Comparison of ENCODE assay signal across 10 cellular contexts in the genomic region with DNA sequence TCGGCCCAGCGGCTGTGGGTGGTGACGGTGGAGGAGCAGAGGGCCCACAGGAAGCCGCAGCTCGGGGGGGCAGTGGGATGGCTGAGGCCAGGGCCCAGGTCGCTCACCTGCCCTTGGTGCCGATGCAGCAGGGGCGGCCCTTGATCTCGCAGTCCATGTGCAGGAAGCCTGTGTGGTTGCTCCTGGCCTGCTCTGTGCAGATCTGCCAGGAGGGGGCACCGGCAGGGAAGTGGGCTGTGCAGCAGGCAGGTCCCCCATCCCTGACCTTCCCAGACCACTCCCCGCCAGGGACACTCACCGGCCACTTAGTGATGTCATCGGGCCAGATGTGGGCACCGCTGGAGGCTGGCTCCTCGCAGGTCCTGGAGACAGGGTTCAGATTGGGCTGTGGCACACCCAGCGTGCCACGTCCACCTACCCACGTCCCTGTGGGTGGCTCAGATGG. TPM values are rescaled to one million over a fixed set of nuclear protein-coding genes. Genes with fewer than 3 reads are reported as not detected.
DNase-seq lines count a peak whose midpoint lies in the region; ATAC-seq, FAIRE-seq and TF ChIP-seq lines count a peak whose summit lies in the region.
"Had no signal": no experiment of that assay in that cellular context is flagged by ENCODE, and none has a peak within 500 bp of the region (broad histone marks: within the 10 kb centered on the region; RNA-seq: fewer than 3 reads in every experiment).

No MANE protein-coding gene starts in this region.

- H3K4me2 ChIP-seq in GM23338 = no peak overlapping the region
- no peak overlapping the region for H3K4me2 ChIP-seq in K562 (ENCODE audit: insufficient read depth, low read length)

- POLR2A ChIA-PET in K562 (lab: Yijun Ruan, JAX) = interaction anchor here (0.7 to 0.9 kb wide), 3 partner anchors 17 to 39 kb away, joined by 3 to 4 read pairs (median 4); no protein-coding TSS in a partner anchor

- BruUV-seq in K562 (replicated peaks; lab: Mats Ljungman, UMichigan) = no TSS peak

- no peaks in the 10 kb centered on the region for H3K9me2 ChIP-seq in GM23338 (ENCODE audit: insufficient read depth)

- DNase-seq in D341Med (ENCODE audit: low spot score) = peak; percentile 73
- peak; percentile 81 for DNase-seq in GM23338 (ENCODE audit: low spot score)
- peak in 2 of 4 experiments; percentile 63 to 67 for DNase-seq in K562 (ENCODE audit: extremely low read depth in 1 of 4, low spot score in 3 of 4)
- no peak for DNase-seq in naive B cell
- no peak for DNase-seq in germinal center (ENCODE audit: low spot score)
- DNase-seq in NCI-H524 (lab: John Stamatoyannopoulos, UW) = no peak
- no peak for DNase-seq in SKM-1 treated with dmso at 0.1 percent for 144 hours (lab: John Stamatoyannopoulos, UW; ENCODE audit: unreplicated experiment)
- DNase-seq: activated T-cell treated with anti-CD3 and anti-CD28 coated beads, Interleukin-2, amount 50 U/mL, for 24 hours; NCI-H1436 had no signal

- H3K9ac ChIP-seq in K562 (ENCODE audit: insufficient read depth in 1 of 2, low read depth in 2 of 2, low read length in 2 of 2) = peak overlapping the region in 1 of 2 experiments; percentile 74; a peak in 1 of 4 replicates

- no peaks in the 10 kb centered on the region for H4K20me1 ChIP-seq in GM23338 (replicated peaks; ENCODE audit: insufficient read depth)
- H4K20me1 ChIP-seq in K562 (replicated peaks; ENCODE audit: control insufficient read depth, insufficient read depth, low read length) = peaks cover 5% of the 10 kb centered on the region; the same call in 1 of the 2 replicates

- FAIRE-seq in K562 (lab: Jason Lieb, UNC) = no peak

- intact Hi-C loops in K562 (cut with micrococcal nuclease) = no loop called here

- H3K9me3 Mint-ChIP-seq in GM23338 = no peaks in the 10 kb centered on the region; the same call in 1 of the 3 replicates
- H3K9me3 Mint-ChIP-seq in naive B cell = no peaks in the 10 kb centered on the region
- H3K9me3 Mint-ChIP-seq: activated T-cell treated with anti-CD3 and anti-CD28 coated beads, Interleukin-2, amount 50 U/mL, for 24 hours had no signal

- H3K27me3 ChIP-seq in GM23338 (ENCODE audit: insufficient read depth) = no peaks in the 10 kb centered on the region
- H3K27me3 ChIP-seq in K562 (ENCODE audit: control insufficient read depth in 2 of 2, insufficient read depth in 2 of 2, low read length in 2 of 2) = peaks cover 10 to 66% of the 10 kb centered on the region in 2 experiments; a peak in 4 of 5 replicates

- CTCF ChIA-PET in K562 (lab: Yijun Ruan, JAX; ENCODE audit: low intra/inter-chr PET ratio) = no interaction called here

- H3K4me1 ChIP-seq in GM23338 (ENCODE audit: insufficient read depth) (no peaks in the 10 kb centered on the region), K562 (replicated peaks in 1 of 2; ENCODE audit: control insufficient read depth in 2 of 2, insufficient read depth in 2 of 2, low read length in 2 of 2) (peaks cover 0 to 58% of the 10 kb centered on the region in 2 experiments; a peak in 2 of 5 replicates)

- no peaks in the 10 kb centered on the region for H3F3A ChIP-seq in GM23338 (replicated peaks; ENCODE audit: low read depth)

- TF ChIP-seq EP300 in K562 (IDR thresholded peaks at IDR 0.05; ENCODE audit: low read length) = no peak

- H3K9me1 ChIP-seq in K562 (ENCODE audit: control insufficient read depth, insufficient read depth, low read length) = peaks cover 2% of the 10 kb centered on the region

- H3K4me3 ChIP-seq in GM23338 (no peak overlapping the region), K562 (no peak overlapping the region)
- H3K4me3 ChIP-seq: SK-N-MC had no signal

- TF ChIP-seq POLR2A in K562 (conservative IDR thresholded peaks at IDR 0.05) = no peak

- TF ChIP-seq RAD21 in K562 (CRISPR knock-in tag; conservative IDR thresholded peaks at IDR 0.05 in 1 of 2, IDR thresholded peaks at IDR 0.05 in 1 of 2) = no peak; a peak in 1 of 4 replicates

- TF ChIP-seq CTCF in GM23338 (conservative IDR thresholded peaks at IDR 0.05; ENCODE audit: low read depth in 2 of 2) = peak; percentile 42 to 76
- TF ChIP-seq CTCF in K562 (IDR thresholded peaks at IDR 0.05 in 2 of 3, conservative IDR thresholded peaks at IDR 0.05 in 1 of 3; ENCODE audit: insufficient read depth in 2 of 3, low read depth in 1 of 3, low read length in 3 of 3) = peak; percentile 34 to 41 (median 39); a peak in 5 of 6 replicates

- H3K79me2 ChIP-seq in GM23338 (replicated peaks; ENCODE audit: insufficient read depth) (no peaks in the 10 kb centered on the region), K562 (ENCODE audit: control insufficient read depth, insufficient read depth, low read length) (no peaks in the 10 kb centered on the region)

- WGBS in K562 (ENCODE audit: insufficient coverage, low coverage, missing lambda C conversion rate) = 26% methylated on average over 17 of the region's 18 CpGs

- H3K4me3 Mint-ChIP-seq in GM23338 (no peak overlapping the region), naive B cell (peak overlapping the region in 1 of 8 donors; percentile 49)
- H3K4me3 Mint-ChIP-seq: activated T-cell treated with anti-CD3 and anti-CD28 coated beads, Interleukin-2, amount 50 U/mL, for 24 hours had no signal

- H3K27ac Mint-ChIP-seq in GM23338 = no peak overlapping the region
- H3K27ac Mint-ChIP-seq in naive B cell = peak overlapping the region in 2 of 6 donors; percentile 15 to 57
- H3K27ac Mint-ChIP-seq: activated T-cell treated with anti-CD3 and anti-CD28 coated beads, Interleukin-2, amount 50 U/mL, for 24 hours had no signal

- in situ Hi-C loops in K562 (cut with MboI) = no loop called here

- H3K27ac ChIP-seq in GM23338 (ENCODE audit: low read depth) (no peak overlapping the region), K562 (ENCODE audit: extremely low read depth, low read depth, low read length) (no peak overlapping the region)
- H3K27ac ChIP-seq: SK-N-MC had no signal

- peaks cover 7% of the 10 kb centered on the region; the same call in 1 of the 3 replicates for H3K36me3 Mint-ChIP-seq in GM23338 (ENCODE audit: low read depth)
- H3K36me3 Mint-ChIP-seq in naive B cell = peaks cover 5 to 34% of the 10 kb centered on the region in 2 donors

- no peaks in the 10 kb centered on the region for H3K9me3 ChIP-seq in K562 (replicated peaks; ENCODE audit: control insufficient read depth, insufficient read depth, low read depth, low read length)

- ATAC-seq in GM23338 (peak; percentile 91), K562 (peak; percentile 79), naive B cell (ENCODE audit: low read depth in 2 of 2) (peak; percentile 34 to 47)

- H3K4me1 Mint-ChIP-seq in GM23338 (no peaks in the 10 kb centered on the region; the same call in 2 of the 3 replicates), naive B cell (peaks cover 29 to 49% (median 40%) of the 10 kb centered on the region in 3 donors)

- H2AFZ ChIP-seq in GM23338 = no peak overlapping the region
- H2AFZ ChIP-seq in K562 (ENCODE audit: low read depth, low read length) = no peak overlapping the region

- H3K36me3 ChIP-seq in GM23338 (ENCODE audit: insufficient read depth) = no peaks in the 10 kb centered on the region
- no peaks in the 10 kb centered on the region for H3K36me3 ChIP-seq in K562 (ENCODE audit: control insufficient read depth, insufficient read depth, low read length)

- peaks cover 10% of the 10 kb centered on the region for H3K27me3 Mint-ChIP-seq in GM23338 (ENCODE audit: insufficient read depth, low read depth, poor library complexity)
- no peaks in the 10 kb centered on the region for H3K27me3 Mint-ChIP-seq in naive B cell
- H3K27me3 Mint-ChIP-seq: activated T-cell treated with anti-CD3 and anti-CD28 coated beads, Interleukin-2, amount 50 U/mL, for 24 hours had no signal

RNA-seq across cellular contexts. Expression of a gene that starts 6.2 kb away (rescaled TPM):
- total RNA-seq in GM23338 (2014; rRNA removed; shearing (Covaris generic)) = 0.28 and 1.3 TPM in 2 replicates
- polyA plus RNA-seq in GM23338 (2016; fragmentation: Nextera tagmentation; extraction: Ambion mirVana) (0.73 and 1.0 TPM in 2 replicates), K562 (2011; rRNA removed) (not detected in 2 replicates), K562 (2014; fragmentation: Illumina TruSeq; extraction: Trizol) (not detected in 2 replicates), K562 (2014; fragmentation: Nextera tagmentation; extraction: Ambion mirVana) (not detected), K562 (2014; rRNA removed) (not detected in 2 replicates), naive B cell (ENCODE audit: low read depth in 6 of 6) (1 to 10 TPM in 1 of 6 donors, under 1 TPM in 2, not detected in 3; 0.24 to 1.2 (median 0.43) TPM)
- not detected in 2 replicates for total RNA-seq in K562 (2011; cell fraction: chromatin; rRNA removed; ENCODE audit: low replicate concordance)
- not detected in 2 replicates for total RNA-seq in K562 (2011; cell fraction: nucleolus; rRNA removed)
- not detected in 2 replicates for total RNA-seq in K562 (2011; cell fraction: nucleoplasm; rRNA removed)
- total RNA-seq in K562 (2014; rRNA removed) (not detected in 2 replicates), K562 (2014; rRNA removed; fragmentation: Illumina TruSeq; extraction: Trizol) (not detected in 2 replicates), K562 (2015; rRNA removed; fragmentation: Illumina TruSeq; extraction: Trizol) (not detected in 2 replicates), K562 (2021) (not detected in 2 replicates)
- polyA plus RNA-seq in K562 (2011; cell fraction: cytosol; rRNA removed) = not detected in 2 replicates
- not detected in 2 replicates for polyA plus RNA-seq in K562 (2011; cell fraction: nucleus; rRNA removed)
- polyA plus RNA-seq in K562 (2012) = not detected in 2 replicates
- not detected in 2 replicates for polyA minus RNA-seq in K562 (2011; rRNA and poly(A)+ RNA removed)
- polyA minus RNA-seq in K562 (2011; cell fraction: cytosol; rRNA and poly(A)+ RNA removed) = not detected in 2 replicates
- not detected in 2 replicates for polyA minus RNA-seq in K562 (2011; cell fraction: nucleus; rRNA and poly(A)+ RNA removed)

RNA-seq across cellular contexts. Expression of a gene that starts 20.6 kb away (rescaled TPM):
- 73.7 and 79.4 TPM in 2 replicates for total RNA-seq in GM23338 (2014; rRNA removed; shearing (Covaris generic))
- 30.4 and 30.9 TPM in 2 replicates for polyA plus RNA-seq in GM23338 (2016; fragmentation: Nextera tagmentation; extraction: Ambion mirVana)
- 48.0 and 101 TPM in 2 replicates for total RNA-seq in K562 (2011; cell fraction: chromatin; rRNA removed; ENCODE audit: low replicate concordance)
- 46.3 and 49.0 TPM in 2 replicates for total RNA-seq in K562 (2011; cell fraction: nucleolus; rRNA removed)
- 34.9 and 41.1 TPM in 2 replicates for total RNA-seq in K562 (2011; cell fraction: nucleoplasm; rRNA removed)
- 20.5 and 21.6 TPM in 2 replicates for total RNA-seq in K562 (2014; rRNA removed)
- total RNA-seq in K562 (2014; rRNA removed; fragmentation: Illumina TruSeq; extraction: Trizol) = 8.8 and 10.0 TPM in 2 replicates
- total RNA-seq in K562 (2015; rRNA removed; fragmentation: Illumina TruSeq; extraction: Trizol) = 13.3 and 15.6 TPM in 2 replicates
- 36.8 and 39.7 TPM in 2 replicates for total RNA-seq in K562 (2021)
- polyA plus RNA-seq in K562 (2011; rRNA removed) = 12.6 and 20.8 TPM in 2 replicates
- 9.9 and 13.8 TPM in 2 replicates for polyA plus RNA-seq in K562 (2011; cell fraction: cytosol; rRNA removed)
- 60.0 and 60.8 TPM in 2 replicates for polyA plus RNA-seq in K562 (2011; cell fraction: nucleus; rRNA removed)
- polyA plus RNA-seq in K562 (2012) = 24.4 and 24.9 TPM in 2 replicates
- polyA plus RNA-seq in K562 (2014; fragmentation: Illumina TruSeq; extraction: Trizol) = 24.5 and 25.4 TPM in 2 replicates
- 1 to 10 TPM; 1.6 to 1.7 TPM for polyA plus RNA-seq in K562 (2014; fragmentation: Nextera tagmentation; extraction: Ambion mirVana)
- 15.6 and 22.1 TPM in 2 replicates for polyA plus RNA-seq in K562 (2014; rRNA removed)
- polyA minus RNA-seq in K562 (2011; rRNA and poly(A)+ RNA removed) = 56.4 and 69.3 TPM in 2 replicates
- polyA minus RNA-seq in K562 (2011; cell fraction: cytosol; rRNA and poly(A)+ RNA removed) = 26.6 and 31.1 TPM in 2 replicates
- polyA minus RNA-seq in K562 (2011; cell fraction: nucleus; rRNA and poly(A)+ RNA removed) = 11.0 and 22.8 TPM in 2 replicates
- 10 to 100 TPM; 11.0 to 26.0 (median 16.4) TPM for polyA plus RNA-seq in naive B cell (ENCODE audit: low read depth in 6 of 6)

RNA-seq across cellular contexts. Expression of a gene that starts 27.7 kb away (rescaled TPM):
- 19.5 and 29.5 TPM in 2 replicates for total RNA-seq in GM23338 (2014; rRNA removed; shearing (Covaris generic))
- polyA plus RNA-seq in GM23338 (2016; fragmentation: Nextera tagmentation; extraction: Ambion mirVana) (9.4 and 10.5 TPM in 2 replicates), K562 (2011; rRNA removed) (1.1 and 3.1 TPM in 2 replicates), K562 (2014; fragmentation: Illumina TruSeq; extraction: Trizol) (1.3 and 1.6 TPM in 2 replicates), K562 (2014; fragmentation: Nextera tagmentation; extraction: Ambion mirVana) (under 1 TPM; 0.04 to 0.06 TPM), K562 (2014; rRNA removed) (1.5 and 1.6 TPM in 2 replicates), naive B cell (ENCODE audit: low read depth in 6 of 6) (100 to 1,000 TPM in 1 of 6 donors, 10 to 100 TPM in 5; 44.0 to 148 (median 51.7) TPM)
- total RNA-seq in K562 (2011; cell fraction: chromatin; rRNA removed; ENCODE audit: low replicate concordance) = 5.1 and 22.6 TPM in 2 replicates
- total RNA-seq in K562 (2011; cell fraction: nucleolus; rRNA removed) = 12.2 and 15.7 TPM in 2 replicates
- total RNA-seq in K562 (2011; cell fraction: nucleoplasm; rRNA removed) = 4.0 and 6.5 TPM in 2 replicates
- total RNA-seq in K562 (2014; rRNA removed) (1.5 and 4.0 TPM in 2 replicates), K562 (2014; rRNA removed; fragmentation: Illumina TruSeq; extraction: Trizol) (0.19 and 0.47 TPM in 2 replicates), K562 (2015; rRNA removed; fragmentation: Illumina TruSeq; extraction: Trizol) (0.65 and 0.75 TPM in 2 replicates), K562 (2021) (2.3 and 2.8 TPM in 2 replicates)
- 1.7 and 6.2 TPM in 2 replicates for polyA plus RNA-seq in K562 (2011; cell fraction: cytosol; rRNA removed)
- polyA plus RNA-seq in K562 (2011; cell fraction: nucleus; rRNA removed) = 8.1 and 13.7 TPM in 2 replicates
- polyA plus RNA-seq in K562 (2012) = 1.5 and 1.7 TPM in 2 replicates
- 0.74 and 1.6 TPM in 2 replicates for polyA minus RNA-seq in K562 (2011; rRNA and poly(A)+ RNA removed)
- polyA minus RNA-seq in K562 (2011; cell fraction: cytosol; rRNA and poly(A)+ RNA removed) = 2.7 and 6.3 TPM in 2 replicates
- polyA minus RNA-seq in K562 (2011; cell fraction: nucleus; rRNA and poly(A)+ RNA removed) = 4.7 and 5.3 TPM in 2 replicates

Comparison
In these comparisons a context has a peak if more than half of its experiments do, and no peak if none do; other contexts are left out.
1. DNase-seq: peak in D341Med (single experiment) and GM23338 (single experiment); none in naive B cell (single experiment), germinal center (single experiment), NCI-H524 (0 of 2) and SKM-1 treated with dmso at 0.1 percent for 144 hours (single experiment).
2. ATAC-seq: peak in every context shown above with its lines; median percentile 91 in GM23338; 79 in K562; 40 in naive B cell.